31 cellular contexts compared by ENCODE assay signal in the genomic region with DNA sequence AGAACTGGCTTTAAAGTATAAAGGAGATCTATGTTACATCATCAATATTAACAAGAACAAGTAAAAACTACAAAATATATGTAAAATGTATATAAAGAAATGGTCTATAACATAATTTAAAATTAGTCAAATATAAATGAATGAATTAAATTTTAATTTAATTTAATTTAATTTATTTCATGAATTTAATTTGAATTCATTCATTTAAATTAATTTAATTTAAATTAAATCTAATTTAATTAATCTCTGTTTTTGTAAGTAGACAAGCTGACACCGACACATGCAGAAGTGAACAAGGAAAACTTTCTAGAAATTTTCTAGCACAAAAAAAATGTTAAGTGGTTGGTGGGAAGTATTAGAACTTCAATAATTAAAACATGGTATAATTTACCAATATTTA. TPM values are rescaled to one million over a fixed set of nuclear protein-coding genes. Genes with fewer than 3 reads are reported as not detected.
"Had no signal": no experiment of that assay in that cellular context is flagged by ENCODE, and none has a peak within 500 bp of the region (broad histone marks: within the 10 kb centered on the region; RNA-seq: fewer than 3 reads in every experiment).

No MANE protein-coding gene starts in this region.

- H3K9me3 ChIP-seq: ascending aorta, breast epithelium, esophagus muscularis mucosa had no signal

- H3K27me3 ChIP-seq: ascending aorta, breast epithelium, cardiac muscle cell, esophagus muscularis mucosa, foreskin keratinocyte had no signal

- ATAC-seq: activated naive CD4-positive, alpha-beta T cell treated with anti-CD3 and anti-CD28 coated beads, Interleukin-2, amount 50 U/mL, for 72 hours; activated T-cell treated with anti-CD3 and anti-CD28 coated beads, Interleukin-2, amount 50 U/mL, for 72 hours; foreskin keratinocyte; T-cell had no signal

- H3K4me1 ChIP-seq: ascending aorta, breast epithelium, esophagus muscularis mucosa, foreskin keratinocyte had no signal

- H3K36me3 ChIP-seq: ascending aorta, breast epithelium, cardiac muscle cell, esophagus muscularis mucosa had no signal

- H3K27ac ChIP-seq: ascending aorta, breast epithelium, cardiac muscle cell, coronary artery, dorsolateral prefrontal cortex, esophagus muscularis mucosa, foreskin keratinocyte had no signal

- H3K4me3 ChIP-seq: ascending aorta, breast epithelium, cardiac muscle cell, coronary artery, dorsolateral prefrontal cortex, esophagus muscularis mucosa had no signal

- DNase-seq: activated CD4-positive, alpha-beta memory T cell treated with anti-CD3 and anti-CD28 coated beads, Interleukin-2, amount 10 ng/mL, durations not matched to agents 7 days and 5 days; activated CD4-positive, alpha-beta T cell treated with anti-CD3 and anti-CD28 coated beads for 1 hour; activated CD4-positive, alpha-beta T cell treated with anti-CD3 and anti-CD28 coated beads for 4 hours; activated CD4-positive, alpha-beta T cell treated with anti-CD3 and anti-CD28 coated beads, Interleukin-2, amount 10 ng/mL, durations not matched to agents 7 days and 5 days; activated CD4-positive, alpha-beta T cell treated with anti-CD3 and anti-CD28 coated beads, Interleukin-2, amount 50 U/mL, for 4 hours; activated CD8-positive, alpha-beta memory T cell treated with anti-CD3 and anti-CD28 coated beads, Interleukin-2, amount 50 U/mL, for 48 hours; activated gamma-delta T cell; activated naive CD4-positive, alpha-beta T cell; activated naive CD4-positive, alpha-beta T cell treated with anti-CD3 and anti-CD28 coated beads, Interleukin-2, amount 10 ng/mL, durations not matched to agents 7 days and 5 days; activated naive CD8-positive, alpha-beta T cell treated with anti-CD3 and anti-CD28 coated beads, Interleukin-2, amount 10 ng/mL, durations not matched to agents 7 days and 5 days; activated T-cell treated with anti-CD3 and anti-CD28 coated beads for 4 hours; activated T-cell treated with anti-CD3 and anti-CD28 coated beads, Interleukin-2, amount 50 U/mL, for 24 hours; activated T-cell treated with anti-CD3 and anti-CD28 coated beads, Interleukin-2, amount 50 U/mL, for 72 hours; central memory CD4-positive, alpha-beta T cell; cerebellar nuclear complex; dorsolateral prefrontal cortex; effector memory CD4-positive, alpha-beta T cell; endodermal cell; erythroblast; foreskin keratinocyte; head of caudate nucleus; SW 1271; T-cell; T-helper 9 cell had no signal

RNA-seq across cellular contexts. Expression of a gene that starts 10.8 kb away (rescaled TPM):
- total RNA-seq: activated CD4-positive, alpha-beta memory T cell treated with anti-CD3 and anti-CD28 coated beads, Interleukin-2, amount 10 ng/mL, durations not matched to agents 7 days and 5 days; activated CD4-positive, alpha-beta T cell treated with anti-CD3 and anti-CD28 coated beads, Interleukin-2, amount 10 ng/mL, durations not matched to agents 7 days and 5 days; activated naive CD4-positive, alpha-beta T cell treated with anti-CD3 and anti-CD28 coated beads, Interleukin-2, amount 50 U/mL, for 72 hours; activated naive CD8-positive, alpha-beta T cell treated with anti-CD3 and anti-CD28 coated beads, Interleukin-2, amount 10 ng/mL, durations not matched to agents 7 days and 5 days; activated T-cell treated with anti-CD3 and anti-CD28 coated beads, Interleukin-2, amount 50 U/mL, for 72 hours; ascending aorta; breast epithelium; cardiac muscle cell; dorsolateral prefrontal cortex; esophagus muscularis mucosa; foreskin keratinocyte; T-cell; T-helper 2 cell treated with Interferon-gamma antibody and Interleukin-4, amounts not matched to agents 100 ng/mL and 5 ng/mL, for 36 hours had no signal
- polyA plus RNA-seq: cardiac muscle cell, foreskin keratinocyte had no signal
